1 cellular context compared by ENCODE assay signal in the genomic region with DNA sequence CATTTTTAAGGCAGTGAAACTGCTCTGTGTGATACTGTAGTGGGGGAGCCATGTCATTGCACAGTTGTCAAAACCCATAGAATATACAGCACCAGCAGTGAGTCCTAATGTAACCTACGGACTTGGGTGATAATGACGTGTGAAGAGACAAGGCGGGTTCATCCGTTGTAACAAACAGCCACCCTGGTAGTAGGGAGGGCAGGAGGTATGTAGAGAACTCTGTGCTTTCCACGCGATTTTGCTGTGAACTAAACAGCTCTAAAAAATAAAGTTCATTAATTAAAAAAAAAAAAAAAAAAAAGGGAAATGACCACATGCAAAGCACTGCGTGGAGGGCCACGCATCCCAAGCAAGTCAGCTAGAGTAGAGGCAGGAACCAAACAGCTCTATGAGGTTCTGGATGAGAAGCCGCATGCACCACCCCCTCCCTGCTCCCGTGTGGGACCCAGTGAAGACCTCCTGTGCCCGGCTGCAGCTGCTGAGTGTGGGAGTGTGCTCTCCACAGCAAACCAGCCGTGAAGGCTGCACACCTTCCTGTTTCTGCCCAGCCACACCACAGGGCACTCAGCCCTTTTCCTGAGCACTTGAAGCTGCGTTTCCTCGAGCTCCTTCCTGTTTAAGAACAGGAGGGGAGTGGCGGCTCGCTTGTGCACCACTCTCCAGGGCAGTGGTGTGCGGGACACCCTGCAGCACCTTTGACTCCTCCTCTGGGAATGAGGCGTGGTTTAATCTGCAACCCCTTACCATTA.
TF ChIP-seq lines count a peak whose summit lies in the region.

No MANE protein-coding gene starts in this region.

TF ChIP-seq in GM23338, 12 proteins besides CTCF, POLR2A, EP300 and RAD21 (continued from another document):
- TF ChIP-seq, protein P1, sequence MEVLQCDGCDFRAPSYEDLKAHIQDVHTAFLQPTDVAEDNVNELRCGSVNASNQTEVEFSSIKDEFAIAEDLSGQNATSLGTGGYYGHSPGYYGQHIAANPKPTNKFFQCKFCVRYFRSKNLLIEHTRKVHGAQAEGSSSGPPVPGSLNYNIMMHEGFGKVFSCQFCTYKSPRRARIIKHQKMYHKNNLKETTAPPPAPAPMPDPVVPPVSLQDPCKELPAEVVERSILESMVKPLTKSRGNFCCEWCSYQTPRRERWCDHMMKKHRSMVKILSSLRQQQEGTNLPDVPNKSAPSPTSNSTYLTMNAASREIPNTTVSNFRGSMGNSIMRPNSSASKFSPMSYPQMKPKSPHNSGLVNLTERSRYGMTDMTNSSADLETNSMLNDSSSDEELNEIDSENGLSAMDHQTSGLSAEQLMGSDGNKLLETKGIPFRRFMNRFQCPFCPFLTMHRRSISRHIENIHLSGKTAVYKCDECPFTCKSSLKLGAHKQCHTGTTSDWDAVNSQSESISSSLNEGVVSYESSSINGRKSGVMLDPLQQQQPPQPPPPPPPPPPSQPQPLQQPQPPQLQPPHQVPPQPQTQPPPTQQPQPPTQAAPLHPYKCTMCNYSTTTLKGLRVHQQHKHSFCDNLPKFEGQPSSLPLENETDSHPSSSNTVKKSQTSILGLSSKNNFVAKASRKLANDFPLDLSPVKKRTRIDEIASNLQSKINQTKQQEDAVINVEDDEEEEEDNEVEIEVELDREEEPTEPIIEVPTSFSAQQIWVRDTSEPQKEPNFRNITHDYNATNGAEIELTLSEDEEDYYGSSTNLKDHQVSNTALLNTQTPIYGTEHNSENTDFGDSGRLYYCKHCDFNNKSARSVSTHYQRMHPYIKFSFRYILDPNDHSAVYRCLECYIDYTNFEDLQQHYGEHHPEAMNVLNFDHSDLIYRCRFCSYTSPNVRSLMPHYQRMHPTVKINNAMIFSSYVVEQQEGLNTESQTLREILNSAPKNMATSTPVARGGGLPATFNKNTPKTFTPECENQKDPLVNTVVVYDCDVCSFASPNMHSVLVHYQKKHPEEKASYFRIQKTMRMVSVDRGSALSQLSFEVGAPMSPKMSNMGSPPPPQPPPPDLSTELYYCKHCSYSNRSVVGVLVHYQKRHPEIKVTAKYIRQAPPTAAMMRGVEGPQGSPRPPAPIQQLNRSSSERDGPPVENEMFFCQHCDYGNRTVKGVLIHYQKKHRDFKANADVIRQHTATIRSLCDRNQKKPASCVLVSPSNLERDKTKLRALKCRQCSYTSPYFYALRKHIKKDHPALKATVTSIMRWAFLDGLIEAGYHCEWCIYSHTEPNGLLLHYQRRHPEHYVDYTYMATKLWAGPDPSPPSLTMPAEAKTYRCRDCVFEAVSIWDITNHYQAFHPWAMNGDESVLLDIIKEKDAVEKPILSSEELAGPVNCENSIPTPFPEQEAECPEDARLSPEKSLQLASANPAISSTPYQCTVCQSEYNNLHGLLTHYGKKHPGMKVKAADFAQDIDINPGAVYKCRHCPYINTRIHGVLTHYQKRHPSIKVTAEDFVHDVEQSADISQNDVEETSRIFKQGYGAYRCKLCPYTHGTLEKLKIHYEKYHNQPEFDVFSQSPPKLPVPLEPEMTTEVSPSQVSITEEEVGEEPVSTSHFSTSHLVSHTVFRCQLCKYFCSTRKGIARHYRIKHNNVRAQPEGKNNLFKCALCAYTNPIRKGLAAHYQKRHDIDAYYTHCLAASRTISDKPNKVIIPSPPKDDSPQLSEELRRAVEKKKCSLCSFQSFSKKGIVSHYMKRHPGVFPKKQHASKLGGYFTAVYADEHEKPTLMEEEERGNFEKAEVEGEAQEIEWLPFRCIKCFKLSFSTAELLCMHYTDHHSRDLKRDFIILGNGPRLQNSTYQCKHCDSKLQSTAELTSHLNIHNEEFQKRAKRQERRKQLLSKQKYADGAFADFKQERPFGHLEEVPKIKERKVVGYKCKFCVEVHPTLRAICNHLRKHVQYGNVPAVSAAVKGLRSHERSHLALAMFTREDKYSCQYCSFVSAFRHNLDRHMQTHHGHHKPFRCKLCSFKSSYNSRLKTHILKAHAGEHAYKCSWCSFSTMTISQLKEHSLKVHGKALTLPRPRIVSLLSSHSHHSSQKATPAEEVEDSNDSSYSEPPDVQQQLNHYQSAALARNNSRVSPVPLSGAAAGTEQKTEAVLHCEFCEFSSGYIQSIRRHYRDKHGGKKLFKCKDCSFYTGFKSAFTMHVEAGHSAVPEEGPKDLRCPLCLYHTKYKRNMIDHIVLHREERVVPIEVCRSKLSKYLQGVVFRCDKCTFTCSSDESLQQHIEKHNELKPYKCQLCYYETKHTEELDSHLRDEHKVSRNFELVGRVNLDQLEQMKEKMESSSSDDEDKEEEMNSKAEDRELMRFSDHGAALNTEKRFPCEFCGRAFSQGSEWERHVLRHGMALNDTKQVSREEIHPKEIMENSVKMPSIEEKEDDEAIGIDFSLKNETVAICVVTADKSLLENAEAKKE (CRISPR knock-in tag; IDR thresholded peaks at IDR 0.05) = no peak
- TF ChIP-seq ZNF114 (CRISPR knock-in tag; IDR thresholded peaks at IDR 0.05) (no peak), ZNF331 (CRISPR knock-in tag; IDR thresholded peaks at IDR 0.05; ENCODE audit: low read depth) (no peak)
